In the genomic region with DNA sequence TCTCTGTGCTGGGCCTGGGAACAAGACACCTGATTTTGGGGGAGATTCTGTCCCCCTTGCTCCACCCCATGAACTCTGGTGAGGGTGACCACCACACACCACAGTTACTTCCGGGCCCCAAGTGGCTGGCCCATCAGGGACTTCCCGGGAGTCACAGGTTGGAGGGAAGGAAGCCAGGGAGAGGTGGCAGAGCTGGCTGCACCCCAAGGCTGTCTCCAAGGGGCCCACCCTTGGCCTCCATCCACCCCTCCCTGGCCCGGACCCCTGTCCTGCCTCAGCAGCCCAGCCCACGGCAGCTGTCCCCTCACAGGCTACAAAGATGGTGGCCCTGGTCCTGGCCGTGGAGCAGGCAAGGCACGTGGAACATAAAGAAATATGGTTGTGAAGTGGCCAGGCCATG, we compare ENCODE assay signal across 9 cellular contexts. TPM values are rescaled to one million over a fixed set of nuclear protein-coding genes. Genes with fewer than 3 reads are reported as not detected.
DNase-seq lines count a peak whose midpoint lies in the region; ATAC-seq and TF ChIP-seq lines count a peak whose summit lies in the region.
"Not testable (repeated sequence)": the region's sequence is repeated elsewhere in the genome, so short reads cannot be mapped to it uniquely, and the experiment has no call there.
"Had no signal": no experiment of that assay in that cellular context is flagged by ENCODE, and none has a peak within 500 bp of the region (broad histone marks: within the 10 kb centered on the region; RNA-seq: fewer than 3 reads in every experiment).

No MANE protein-coding gene starts in this region.

- not testable (repeated sequence) for ATAC-seq in Right ventricle myocardium superior (ENCODE audit: poor library complexity); left lung; aorta (ENCODE audit: low FRiP score)

- peak overlapping the region; percentile 45 for H3K27ac Mint-ChIP-seq in activated naive CD8-positive, alpha-beta T cell treated with anti-CD3 and anti-CD28 coated beads for 36 hours

- not testable (repeated sequence) for H3K9me3 Mint-ChIP-seq in activated naive CD8-positive, alpha-beta T cell treated with anti-CD3 and anti-CD28 coated beads for 36 hours

- not testable (repeated sequence) for H3K27ac ChIP-seq in left lung; osteoblast (ENCODE audit: low read depth, low read length); smooth muscle cell (ENCODE audit: low read depth); aorta (ENCODE audit: low read depth in 1 of 2, low read length in 2 of 2)

- DNase-seq in NB4 (ENCODE audit: low read depth) = peak; percentile 31
- DNase-seq in activated naive CD8-positive, alpha-beta T cell treated with anti-CD3 and anti-CD28 coated beads for 36 hours; smooth muscle cell (lab: John Stamatoyannopoulos, UW; ENCODE audit: unreplicated experiment): not testable (repeated sequence)
- DNase-seq in Right ventricle myocardium superior = peak; percentile 22
- DNase-seq in left lung = peak; percentile 25 to 38
- DNase-seq in osteoblast (ENCODE audit: insufficient read length, low spot score, missing footprints) = peak; percentile 36
- peak; percentile 4 to 40 for DNase-seq in aorta

- not testable (repeated sequence) for H3K4me2 ChIP-seq in osteoblast (ENCODE audit: insufficient read depth, low read length)
- peak overlapping the region; percentile 39 for H3K4me2 ChIP-seq in smooth muscle cell

- not testable (repeated sequence) for H3K9me3 ChIP-seq in left lung; osteoblast (ENCODE audit: low read depth, low read length); smooth muscle cell (replicated peaks; ENCODE audit: low read depth); aorta (ENCODE audit: control insufficient read depth, low read length)

- H3K79me2 ChIP-seq in osteoblast (ENCODE audit: insufficient read depth, low read length); smooth muscle cell (ENCODE audit: low read depth): not testable (repeated sequence)

- not testable (repeated sequence) for H3K36me3 ChIP-seq in left lung; osteoblast (ENCODE audit: insufficient read depth, low read length); smooth muscle cell (ENCODE audit: low read depth); aorta (ENCODE audit: control insufficient read depth in 1 of 2, insufficient read depth in 2 of 2, low read length in 1 of 2)

- not testable (repeated sequence) for TF ChIP-seq POLR2A in NB4 (IDR thresholded peaks at IDR 0.05; ENCODE audit: extremely low read depth, insufficient read length)

- not testable (repeated sequence) for H3K36me3 Mint-ChIP-seq in activated naive CD8-positive, alpha-beta T cell treated with anti-CD3 and anti-CD28 coated beads for 36 hours

- H3K4me1 ChIP-seq in left lung; osteoblast (ENCODE audit: insufficient read depth, low read length); smooth muscle cell (ENCODE audit: low read depth); aorta (ENCODE audit: control insufficient read depth in 1 of 2, insufficient read depth in 2 of 2, low read length in 2 of 2): not testable (repeated sequence)

- peaks cover 0 to 16% of the 10 kb centered on the region in 2 donors for H3K27me3 ChIP-seq in left lung
- not testable (repeated sequence) for H3K27me3 ChIP-seq in osteoblast (ENCODE audit: insufficient read depth, low read length); smooth muscle cell (ENCODE audit: low read depth); aorta (ENCODE audit: control insufficient read depth in 1 of 2, insufficient read depth in 2 of 2, low read length in 1 of 2)

- intact Hi-C loops in Right ventricle myocardium superior (cut with DNase I); left lung (cut with DNase I): not testable (repeated sequence)
- intact Hi-C loops in aorta (cut with DNase I) = loop anchor here in 1 of 2 donors (5.0 kb wide), 1 partner anchor 673 kb away; no protein-coding TSS in a partner anchor

- not testable (repeated sequence) for H3F3A ChIP-seq in smooth muscle cell (ENCODE audit: low read depth)

- H3K4me3 Mint-ChIP-seq in activated naive CD8-positive, alpha-beta T cell treated with anti-CD3 and anti-CD28 coated beads for 36 hours = not testable (repeated sequence)

- TF ChIP-seq CTCF in NB4 (IDR thresholded peaks at IDR 0.05; ENCODE audit: low read depth, low read length); left lung (IDR thresholded peaks at IDR 0.05); osteoblast (IDR thresholded peaks at IDR 0.05; ENCODE audit: extremely low read depth, low read depth, low read length); smooth muscle cell (IDR thresholded peaks at IDR 0.05; ENCODE audit: borderline replicate concordance, insufficient read depth, poor library complexity, severe bottlenecking): not testable (repeated sequence)

- H4K20me1 ChIP-seq in osteoblast (ENCODE audit: insufficient read depth, low read length); smooth muscle cell (ENCODE audit: low read depth): not testable (repeated sequence)

- H3K9ac ChIP-seq in smooth muscle cell (ENCODE audit: low read depth) = not testable (repeated sequence)

- not testable (repeated sequence) for H3K27me3 Mint-ChIP-seq in activated naive CD8-positive, alpha-beta T cell treated with anti-CD3 and anti-CD28 coated beads for 36 hours

- H3K4me3 ChIP-seq in NB4 (ENCODE audit: low read depth, low read length); left lung; osteoblast (ENCODE audit: insufficient read depth, low read length); smooth muscle cell; aorta (ENCODE audit: low read length in 2 of 2): not testable (repeated sequence)

- H2AFZ ChIP-seq in osteoblast (ENCODE audit: low read length); smooth muscle cell (ENCODE audit: low read depth): not testable (repeated sequence)

- 91% methylated on average over 6 of the region's 6 CpGs for WGBS in smooth muscle cell (ENCODE audit: low lambda C conversion rate)
- WGBS in aorta, 2 donors = 75 to 78% methylated on average over 5 to 6 of the region's 6 CpGs

- not testable (repeated sequence) for H3K4me1 Mint-ChIP-seq in activated naive CD8-positive, alpha-beta T cell treated with anti-CD3 and anti-CD28 coated beads for 36 hours

RNA-seq across cellular contexts. Expression of a gene that starts 23.2 kb away (rescaled TPM):
- not detected for total RNA-seq in activated naive CD8-positive, alpha-beta T cell treated with anti-CD3 and anti-CD28 coated beads for 36 hours
- 11.9 TPM for total RNA-seq in Right ventricle myocardium superior
- 10 to 100 TPM; 20.6 to 77.9 TPM for total RNA-seq in left lung
- under 0.01 TPM in 1 of 2 replicates, not detected in the other for total RNA-seq in osteoblast
- 0.18 and 0.45 TPM in 2 replicates for total RNA-seq in smooth muscle cell
- 0.44 TPM in 1 of 2 replicates, not detected in the other for polyA plus RNA-seq in smooth muscle cell
- total RNA-seq in aorta = 1 to 10 TPM; 1.0 to 1.9 TPM
- polyA plus RNA-seq in aorta = 1 to 10 TPM; 1.5 to 2.3 TPM
- polyA plus RNA-seq: AG04450, BJ had no signal

RNA-seq across cellular contexts. Expression of a gene that starts 53.1 kb away (rescaled TPM):
- total RNA-seq in activated naive CD8-positive, alpha-beta T cell treated with anti-CD3 and anti-CD28 coated beads for 36 hours = 1 to 10 TPM in 1 of 2 experiments, under 1 TPM in 1; 0.68 to 2.1 TPM
- total RNA-seq in Right ventricle myocardium superior (13.8 TPM), left lung (1 to 10 TPM; 1.7 to 6.1 TPM), osteoblast (0.59 and 1.1 TPM in 2 replicates), smooth muscle cell (3.1 and 4.0 TPM in 2 replicates), aorta (1 to 10 TPM in 1 of 2 donors, under 1 TPM in 1; 0.88 to 1.7 TPM)
- polyA plus RNA-seq in smooth muscle cell (3.5 and 4.9 TPM in 2 replicates), aorta (1 to 10 TPM; 3.3 to 5.8 TPM)
